In genomic region chr3:195888311-195888761, GRCh38 we compare ENCODE assay signal across 1 cellular context.
TF ChIP-seq lines count a peak whose summit lies in the region.

No MANE protein-coding gene starts in this region.

TF ChIP-seq in SK-N-SH, 30 proteins besides CTCF, POLR2A, EP300 and RAD21:
- no peak for TF ChIP-seq USF1 (IDR thresholded peaks at IDR 0.05; ENCODE audit: borderline replicate concordance, low read depth)
- no peak for TF ChIP-seq GABPA (IDR thresholded peaks at IDR 0.05; ENCODE audit: low read depth)
- no peak for TF ChIP-seq RCOR1 (IDR thresholded peaks at IDR 0.05; ENCODE audit: low read length)
- TF ChIP-seq FOXM1 (IDR thresholded peaks at IDR 0.05; ENCODE audit: low read depth): no peak
- TF ChIP-seq ZBTB33 (IDR thresholded peaks at IDR 0.05; ENCODE audit: borderline replicate concordance, low read depth): no peak
- no peak for TF ChIP-seq TAF1 (IDR thresholded peaks at IDR 0.05; ENCODE audit: borderline replicate concordance, low read depth, low read length)
- TF ChIP-seq CHD2 (IDR thresholded peaks at IDR 0.05; ENCODE audit: low read length, partially characterized antibody): no peak
- no peak for TF ChIP-seq ELF1 (IDR thresholded peaks at IDR 0.05)
- no peak for TF ChIP-seq FOXJ3 (CRISPR knock-in tag; IDR thresholded peaks at IDR 0.05)
- no peak for TF ChIP-seq RXRA (IDR thresholded peaks at IDR 0.05; ENCODE audit: borderline replicate concordance, low read depth)
- TF ChIP-seq YY1 (IDR thresholded peaks at IDR 0.05; ENCODE audit: low read depth): no peak
- no peak for TF ChIP-seq REST (IDR thresholded peaks at IDR 0.05; ENCODE audit: low read depth, low read length)
- no peak for TF ChIP-seq NRF1 (IDR thresholded peaks at IDR 0.05; ENCODE audit: low read depth, low read length)
- TF ChIP-seq MAX (IDR thresholded peaks at IDR 0.05; ENCODE audit: low read depth): no peak
- no peak for TF ChIP-seq GATA2 (CRISPR knock-in tag; IDR thresholded peaks at IDR 0.05)
- TF ChIP-seq POLR2AphosphoS5 (IDR thresholded peaks at IDR 0.05; ENCODE audit: low read depth, low read length): no peak
